Comparison of ENCODE assay signal across 11 cellular contexts in genomic region chr15:37111427-37111717, GRCh38. TPM values are rescaled to one million over a fixed set of nuclear protein-coding genes. Genes with fewer than 3 reads are reported as not detected.
DNase-seq lines count a peak whose midpoint lies in the region; ATAC-seq, FAIRE-seq and TF ChIP-seq lines count a peak whose summit lies in the region.
"Had no signal": no experiment of that assay in that cellular context is flagged by ENCODE, and none has a peak within 500 bp of the region (broad histone marks: within the 10 kb centered on the region; RNA-seq: fewer than 3 reads in every experiment).

No MANE protein-coding gene starts in this region.

- H3K9me3 ChIP-seq in astrocyte (ENCODE audit: insufficient read depth, low read depth, low read length) (no peaks in the 10 kb centered on the region), stomach (no peaks in the 10 kb centered on the region)

- intact Hi-C loops in stomach (cut with DNase I; ENCODE audit: low total_unique reads) = no loop called here

- H3K27me3 Mint-ChIP-seq in IgD-negative memory B cell (peaks cover 62% of the 10 kb centered on the region), astrocyte (ENCODE audit: low read depth, unreplicated experiment) (peaks cover 75% of the 10 kb centered on the region), memory B cell (peaks cover 20% of the 10 kb centered on the region)

- ATAC-seq in memory B cell (ENCODE audit: low read depth) = no peak
- no peak for ATAC-seq in GM21825 (IDR thresholded peaks at IDR 0.05; ENCODE audit: unreplicated experiment)

- 69 to 84% (median 80%) methylated on average over 3 of the region's 3 CpGs for WGBS in stomach, 5 donors

- H3K27ac ChIP-seq in astrocyte (ENCODE audit: low read depth, low read length) = no peak overlapping the region
- H3K27ac ChIP-seq in stomach = peak overlapping the region in 4 of 5 donors; percentile 33 to 95 (median 83)
- H3K27ac ChIP-seq: KMS-11 had no signal

- peak overlapping the region; percentile 54 for H3K4me3 ChIP-seq in astrocyte (ENCODE audit: insufficient read depth, low read depth, low read length)
- H3K4me3 ChIP-seq in stomach = peak overlapping the region; percentile 38 to 50 (median 46)

- FAIRE-seq in astrocyte (lab: Jason Lieb, UNC) = no peak
- FAIRE-seq: D721Med had no signal

- H3K4me1 ChIP-seq in astrocyte (ENCODE audit: insufficient read depth, low read length) (peaks cover 12% of the 10 kb centered on the region), stomach (peaks cover 12 to 44% (median 20%) of the 10 kb centered on the region in 4 donors)

- H3K9me3 Mint-ChIP-seq in IgD-negative memory B cell = peaks cover 2 to 22% (median 6%) of the 10 kb centered on the region in 3 donors
- peaks cover 3% of the 10 kb centered on the region for H3K9me3 Mint-ChIP-seq in astrocyte (ENCODE audit: unreplicated experiment)
- peaks cover 3% of the 10 kb centered on the region for H3K9me3 Mint-ChIP-seq in memory B cell

- no peaks in the 10 kb centered on the region for H3K36me3 ChIP-seq in astrocyte (ENCODE audit: insufficient read depth, low read length)
- H3K36me3 ChIP-seq in stomach = no peaks in the 10 kb centered on the region

- TF ChIP-seq CTCF in astrocyte (IDR thresholded peaks at IDR 0.05; ENCODE audit: insufficient read depth, low read depth, low read length) = no peak
- no peak for TF ChIP-seq CTCF in stomach (IDR thresholded peaks at IDR 0.05)

- H3K4me2 ChIP-seq in astrocyte (ENCODE audit: low read length) = peak overlapping the region; percentile 86
- H3K4me2 ChIP-seq: KMS-11 had no signal

- peaks cover 13% of the 10 kb centered on the region for H3K79me2 ChIP-seq in astrocyte (ENCODE audit: insufficient read depth, low read length)

- H3K27ac Mint-ChIP-seq in IgD-negative memory B cell (peak overlapping the region in 2 of 3 donors; percentile 46 to 89), astrocyte (ENCODE audit: unreplicated experiment) (no peak overlapping the region), memory B cell (no peak overlapping the region)

- no peak for TF ChIP-seq POLR2A in stomach (IDR thresholded peaks at IDR 0.05)

- H2AFZ ChIP-seq in astrocyte (ENCODE audit: low read depth, low read length) = peak overlapping the region; percentile 80

- H3K36me3 Mint-ChIP-seq in IgD-negative memory B cell = no peaks in the 10 kb centered on the region
- no peaks in the 10 kb centered on the region for H3K36me3 Mint-ChIP-seq in astrocyte (ENCODE audit: low read depth, unreplicated experiment)
- peaks cover 1% of the 10 kb centered on the region for H3K36me3 Mint-ChIP-seq in memory B cell

- H3K27me3 ChIP-seq in astrocyte (ENCODE audit: insufficient read depth, low read length) (peaks cover 36% of the 10 kb centered on the region), stomach (peaks cover 0 to 59% (median 19%) of the 10 kb centered on the region in 3 donors)

- H3K4me3 Mint-ChIP-seq in IgD-negative memory B cell (peak overlapping the region in 3 of 4 donors; percentile 47 to 78 (median 52)), astrocyte (ENCODE audit: unreplicated experiment) (peak overlapping the region; percentile 21), memory B cell (peak overlapping the region; percentile 49)

- DNase-seq in astrocyte (ENCODE audit: low read depth) (no peak), memory B cell (ENCODE audit: low spot score in 2 of 2) (no peak), stomach (no peak), HT-29 (ENCODE audit: low spot score) (no peak), nucleus accumbens (lab: John Stamatoyannopoulos, UW) (no peak)
- DNase-seq: activated CD8-positive, alpha-beta memory T cell treated with anti-CD3 and anti-CD28 coated beads, Interleukin-2, amount 50 U/mL, for 4 hours; GOT3 had no signal

- peak overlapping the region; percentile 71 for H3K9ac ChIP-seq in astrocyte (ENCODE audit: low read length)
- H3K9ac ChIP-seq: KMS-11 had no signal

- TF ChIP-seq EP300 in stomach (IDR thresholded peaks at IDR 0.05) = no peak

- peaks cover 0 to 10% (median 7%) of the 10 kb centered on the region in 3 donors for H3K4me1 Mint-ChIP-seq in IgD-negative memory B cell
- peaks cover 13% of the 10 kb centered on the region for H3K4me1 Mint-ChIP-seq in astrocyte (ENCODE audit: low read depth, unreplicated experiment)
- peaks cover 5% of the 10 kb centered on the region for H3K4me1 Mint-ChIP-seq in memory B cell

- H4K20me1 ChIP-seq in astrocyte (ENCODE audit: insufficient read depth, low read length) = peaks cover 7% of the 10 kb centered on the region

RNA-seq across cellular contexts. Expression of gene MEIS2, which starts 11.0 kb away (rescaled TPM):
- polyA plus RNA-seq in IgD-negative memory B cell (not detected), stomach (10 to 100 TPM in 1 of 3 donors, 1 to 10 TPM in 2; 3.9 to 12.4 (median 9.2) TPM)
- total RNA-seq in astrocyte (30.9 and 35.6 TPM in 2 replicates), stomach (10 to 100 TPM in 4 of 5 donors, 1 to 10 TPM in 1; 9.6 to 77.7 (median 46.1) TPM)
- total RNA-seq in HT-29 (2014; rRNA removed; shearing (Covaris generic)) = 50.1 and 59.3 TPM in 2 replicates

Comparison
In these comparisons a context has a peak if more than half of its experiments do, and no peak if none do; other contexts are left out.
1. H3K27ac Mint-ChIP-seq: peak in IgD-negative memory B cell (2 of 3); none in astrocyte (single experiment) and memory B cell (single experiment).
2. Peak in every context shown above with its lines, with median percentiles within 50 percentile points of each other: H3K4me3 Mint-ChIP-seq.